Comparison of ENCODE assay signal across 1 cellular context in the genomic region with DNA sequence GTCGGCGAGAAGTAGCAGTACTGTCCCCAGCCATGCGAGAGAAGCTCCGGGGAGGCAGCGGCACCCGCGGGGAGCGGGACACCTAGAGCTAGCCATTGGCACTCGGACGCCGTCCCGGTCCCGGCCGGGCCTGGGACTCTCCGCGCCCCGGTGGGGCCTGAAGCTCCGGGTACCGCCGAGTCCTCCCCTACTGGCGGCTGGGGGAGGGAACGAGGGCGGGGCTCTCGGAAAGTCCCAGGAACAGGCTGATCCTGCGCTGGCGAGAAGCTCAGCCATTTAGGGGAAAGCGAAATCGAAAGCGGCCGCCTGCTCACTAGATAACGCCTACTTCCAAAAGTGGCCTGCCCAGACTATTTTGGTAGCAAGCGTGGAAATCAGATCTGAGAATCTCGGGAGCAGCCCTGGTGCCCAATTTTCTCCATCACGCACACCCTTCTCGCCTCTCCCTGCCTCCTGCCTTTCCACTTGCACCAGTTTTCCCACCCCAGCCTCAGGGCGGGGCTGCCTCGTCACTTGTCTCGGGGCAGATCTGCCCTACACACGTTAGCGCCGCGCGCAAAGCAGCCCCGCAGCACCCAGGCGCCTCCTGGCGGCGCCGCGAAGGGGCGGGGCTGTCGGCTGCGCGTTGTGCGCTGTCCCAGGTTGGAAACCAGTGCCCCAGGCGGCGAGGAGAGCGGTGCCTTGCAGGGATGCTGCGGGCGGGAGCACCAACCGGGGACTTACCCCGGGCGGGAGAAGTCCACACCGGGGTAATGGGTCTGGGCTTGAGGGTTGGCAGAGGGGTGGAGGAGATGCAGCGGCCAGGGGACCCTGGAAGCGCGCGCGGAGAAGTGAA.
TF ChIP-seq lines count a peak whose summit lies in the region.

A gene (plus strand): TSS at position 652 of the 835 bp plus-strand sequence. CDS start 38 bp downstream, at position 690.
A gene with protein sequence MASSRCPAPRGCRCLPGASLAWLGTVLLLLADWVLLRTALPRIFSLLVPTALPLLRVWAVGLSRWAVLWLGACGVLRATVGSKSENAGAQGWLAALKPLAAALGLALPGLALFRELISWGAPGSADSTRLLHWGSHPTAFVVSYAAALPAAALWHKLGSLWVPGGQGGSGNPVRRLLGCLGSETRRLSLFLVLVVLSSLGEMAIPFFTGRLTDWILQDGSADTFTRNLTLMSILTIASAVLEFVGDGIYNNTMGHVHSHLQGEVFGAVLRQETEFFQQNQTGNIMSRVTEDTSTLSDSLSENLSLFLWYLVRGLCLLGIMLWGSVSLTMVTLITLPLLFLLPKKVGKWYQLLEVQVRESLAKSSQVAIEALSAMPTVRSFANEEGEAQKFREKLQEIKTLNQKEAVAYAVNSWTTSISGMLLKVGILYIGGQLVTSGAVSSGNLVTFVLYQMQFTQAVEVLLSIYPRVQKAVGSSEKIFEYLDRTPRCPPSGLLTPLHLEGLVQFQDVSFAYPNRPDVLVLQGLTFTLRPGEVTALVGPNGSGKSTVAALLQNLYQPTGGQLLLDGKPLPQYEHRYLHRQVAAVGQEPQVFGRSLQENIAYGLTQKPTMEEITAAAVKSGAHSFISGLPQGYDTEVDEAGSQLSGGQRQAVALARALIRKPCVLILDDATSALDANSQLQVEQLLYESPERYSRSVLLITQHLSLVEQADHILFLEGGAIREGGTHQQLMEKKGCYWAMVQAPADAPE (minus strand): TSS at position 164 of the 835 bp plus-strand sequence. CDS start 68 bp downstream, at position 96.

TF ChIP-seq in SK-N-SH, 30 proteins besides CTCF, POLR2A, EP300 and RAD21:
- TF ChIP-seq RCOR1 (IDR thresholded peaks at IDR 0.05; ENCODE audit: low read length) (no peak), FOXM1 (IDR thresholded peaks at IDR 0.05; ENCODE audit: low read depth) (no peak), MEF2A (IDR thresholded peaks at IDR 0.05; ENCODE audit: borderline replicate concordance, low read depth) (no peak), MXI1 (IDR thresholded peaks at IDR 0.05; ENCODE audit: low read depth, low read length) (peak; percentile 48; the same call in 1 of the 2 replicates), POLR2AphosphoS5 (IDR thresholded peaks at IDR 0.05; ENCODE audit: low read depth, low read length) (peak; percentile 9), TAF1 (IDR thresholded peaks at IDR 0.05; ENCODE audit: borderline replicate concordance, low read depth, low read length) (peak; percentile 44), CHD2 (IDR thresholded peaks at IDR 0.05; ENCODE audit: low read length, partially characterized antibody) (no peak), RXRA (IDR thresholded peaks at IDR 0.05; ENCODE audit: borderline replicate concordance, low read depth) (no peak), ELF1 (IDR thresholded peaks at IDR 0.05) (no peak), SIN3A (IDR thresholded peaks at IDR 0.05; ENCODE audit: borderline replicate concordance, low read depth, low read length) (peak; percentile 62; the same call in 1 of the 2 replicates), RFX5 (IDR thresholded peaks at IDR 0.05; ENCODE audit: low read length) (peak; percentile 99), GABPA (IDR thresholded peaks at IDR 0.05; ENCODE audit: low read depth) (no peak), NFIC (IDR thresholded peaks at IDR 0.05; ENCODE audit: borderline replicate concordance) (no peak), SMC3 (IDR thresholded peaks at IDR 0.05; ENCODE audit: low read depth, low read length) (peak; percentile 60), TCF12 (IDR thresholded peaks at IDR 0.05) (no peak), TEAD4 (IDR thresholded peaks at IDR 0.05; ENCODE audit: borderline replicate concordance, insufficient read depth) (no peak), YY1 (IDR thresholded peaks at IDR 0.05; ENCODE audit: low read depth) (peak; percentile 55; the same call in 1 of the 2 replicates), FOSL2 (IDR thresholded peaks at IDR 0.05; ENCODE audit: borderline replicate concordance, low read depth) (no peak), EZH2phosphoT487 (IDR thresholded peaks at IDR 0.05; ENCODE audit: borderline replicate concordance, low read depth) (no peak), JUND (IDR thresholded peaks at IDR 0.05) (no peak), NRF1 (IDR thresholded peaks at IDR 0.05; ENCODE audit: low read depth, low read length) (peak; percentile 17; the same call in 1 of the 2 replicates), GATA2 (CRISPR knock-in tag; IDR thresholded peaks at IDR 0.05) (no peak), FOXJ3 (CRISPR knock-in tag; IDR thresholded peaks at IDR 0.05) (no peak)
- TF ChIP-seq, protein P1, sequence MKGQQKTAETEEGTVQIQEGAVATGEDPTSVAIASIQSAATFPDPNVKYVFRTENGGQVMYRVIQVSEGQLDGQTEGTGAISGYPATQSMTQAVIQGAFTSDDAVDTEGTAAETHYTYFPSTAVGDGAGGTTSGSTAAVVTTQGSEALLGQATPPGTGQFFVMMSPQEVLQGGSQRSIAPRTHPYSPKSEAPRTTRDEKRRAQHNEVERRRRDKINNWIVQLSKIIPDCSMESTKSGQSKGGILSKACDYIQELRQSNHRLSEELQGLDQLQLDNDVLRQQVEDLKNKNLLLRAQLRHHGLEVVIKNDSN (IDR thresholded peaks at IDR 0.05; ENCODE audit: borderline replicate concordance, low read depth) = no peak
- TF ChIP-seq, protein P2, sequence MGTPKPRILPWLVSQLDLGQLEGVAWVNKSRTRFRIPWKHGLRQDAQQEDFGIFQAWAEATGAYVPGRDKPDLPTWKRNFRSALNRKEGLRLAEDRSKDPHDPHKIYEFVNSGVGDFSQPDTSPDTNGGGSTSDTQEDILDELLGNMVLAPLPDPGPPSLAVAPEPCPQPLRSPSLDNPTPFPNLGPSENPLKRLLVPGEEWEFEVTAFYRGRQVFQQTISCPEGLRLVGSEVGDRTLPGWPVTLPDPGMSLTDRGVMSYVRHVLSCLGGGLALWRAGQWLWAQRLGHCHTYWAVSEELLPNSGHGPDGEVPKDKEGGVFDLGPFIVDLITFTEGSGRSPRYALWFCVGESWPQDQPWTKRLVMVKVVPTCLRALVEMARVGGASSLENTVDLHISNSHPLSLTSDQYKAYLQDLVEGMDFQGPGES (IDR thresholded peaks at IDR 0.05; ENCODE audit: low read depth, low read length) = no peak
- TF ChIP-seq, protein P3, sequence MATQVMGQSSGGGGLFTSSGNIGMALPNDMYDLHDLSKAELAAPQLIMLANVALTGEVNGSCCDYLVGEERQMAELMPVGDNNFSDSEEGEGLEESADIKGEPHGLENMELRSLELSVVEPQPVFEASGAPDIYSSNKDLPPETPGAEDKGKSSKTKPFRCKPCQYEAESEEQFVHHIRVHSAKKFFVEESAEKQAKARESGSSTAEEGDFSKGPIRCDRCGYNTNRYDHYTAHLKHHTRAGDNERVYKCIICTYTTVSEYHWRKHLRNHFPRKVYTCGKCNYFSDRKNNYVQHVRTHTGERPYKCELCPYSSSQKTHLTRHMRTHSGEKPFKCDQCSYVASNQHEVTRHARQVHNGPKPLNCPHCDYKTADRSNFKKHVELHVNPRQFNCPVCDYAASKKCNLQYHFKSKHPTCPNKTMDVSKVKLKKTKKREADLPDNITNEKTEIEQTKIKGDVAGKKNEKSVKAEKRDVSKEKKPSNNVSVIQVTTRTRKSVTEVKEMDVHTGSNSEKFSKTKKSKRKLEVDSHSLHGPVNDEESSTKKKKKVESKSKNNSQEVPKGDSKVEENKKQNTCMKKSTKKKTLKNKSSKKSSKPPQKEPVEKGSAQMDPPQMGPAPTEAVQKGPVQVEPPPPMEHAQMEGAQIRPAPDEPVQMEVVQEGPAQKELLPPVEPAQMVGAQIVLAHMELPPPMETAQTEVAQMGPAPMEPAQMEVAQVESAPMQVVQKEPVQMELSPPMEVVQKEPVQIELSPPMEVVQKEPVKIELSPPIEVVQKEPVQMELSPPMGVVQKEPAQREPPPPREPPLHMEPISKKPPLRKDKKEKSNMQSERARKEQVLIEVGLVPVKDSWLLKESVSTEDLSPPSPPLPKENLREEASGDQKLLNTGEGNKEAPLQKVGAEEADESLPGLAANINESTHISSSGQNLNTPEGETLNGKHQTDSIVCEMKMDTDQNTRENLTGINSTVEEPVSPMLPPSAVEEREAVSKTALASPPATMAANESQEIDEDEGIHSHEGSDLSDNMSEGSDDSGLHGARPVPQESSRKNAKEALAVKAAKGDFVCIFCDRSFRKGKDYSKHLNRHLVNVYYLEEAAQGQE (IDR thresholded peaks at IDR 0.05; ENCODE audit: low read depth, low read length) = peak; percentile 90
- TF ChIP-seq, protein P4, sequence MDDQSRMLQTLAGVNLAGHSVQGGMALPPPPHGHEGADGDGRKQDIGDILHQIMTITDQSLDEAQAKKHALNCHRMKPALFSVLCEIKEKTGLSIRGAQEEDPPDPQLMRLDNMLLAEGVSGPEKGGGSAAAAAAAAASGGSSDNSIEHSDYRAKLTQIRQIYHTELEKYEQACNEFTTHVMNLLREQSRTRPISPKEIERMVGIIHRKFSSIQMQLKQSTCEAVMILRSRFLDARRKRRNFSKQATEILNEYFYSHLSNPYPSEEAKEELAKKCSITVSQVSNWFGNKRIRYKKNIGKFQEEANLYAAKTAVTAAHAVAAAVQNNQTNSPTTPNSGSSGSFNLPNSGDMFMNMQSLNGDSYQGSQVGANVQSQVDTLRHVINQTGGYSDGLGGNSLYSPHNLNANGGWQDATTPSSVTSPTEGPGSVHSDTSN (IDR thresholded peaks at IDR 0.05) = no peak
- TF ChIP-seq, protein P5, sequence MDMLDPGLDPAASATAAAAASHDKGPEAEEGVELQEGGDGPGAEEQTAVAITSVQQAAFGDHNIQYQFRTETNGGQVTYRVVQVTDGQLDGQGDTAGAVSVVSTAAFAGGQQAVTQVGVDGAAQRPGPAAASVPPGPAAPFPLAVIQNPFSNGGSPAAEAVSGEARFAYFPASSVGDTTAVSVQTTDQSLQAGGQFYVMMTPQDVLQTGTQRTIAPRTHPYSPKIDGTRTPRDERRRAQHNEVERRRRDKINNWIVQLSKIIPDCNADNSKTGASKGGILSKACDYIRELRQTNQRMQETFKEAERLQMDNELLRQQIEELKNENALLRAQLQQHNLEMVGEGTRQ (IDR thresholded peaks at IDR 0.05; ENCODE audit: borderline replicate concordance, low read depth, low read length) = no peak
- TF ChIP-seq, protein P6, sequence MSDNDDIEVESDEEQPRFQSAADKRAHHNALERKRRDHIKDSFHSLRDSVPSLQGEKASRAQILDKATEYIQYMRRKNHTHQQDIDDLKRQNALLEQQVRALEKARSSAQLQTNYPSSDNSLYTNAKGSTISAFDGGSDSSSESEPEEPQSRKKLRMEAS (IDR thresholded peaks at IDR 0.05; ENCODE audit: low read depth) = peak; percentile 40
- TF ChIP-seq, protein P7, sequence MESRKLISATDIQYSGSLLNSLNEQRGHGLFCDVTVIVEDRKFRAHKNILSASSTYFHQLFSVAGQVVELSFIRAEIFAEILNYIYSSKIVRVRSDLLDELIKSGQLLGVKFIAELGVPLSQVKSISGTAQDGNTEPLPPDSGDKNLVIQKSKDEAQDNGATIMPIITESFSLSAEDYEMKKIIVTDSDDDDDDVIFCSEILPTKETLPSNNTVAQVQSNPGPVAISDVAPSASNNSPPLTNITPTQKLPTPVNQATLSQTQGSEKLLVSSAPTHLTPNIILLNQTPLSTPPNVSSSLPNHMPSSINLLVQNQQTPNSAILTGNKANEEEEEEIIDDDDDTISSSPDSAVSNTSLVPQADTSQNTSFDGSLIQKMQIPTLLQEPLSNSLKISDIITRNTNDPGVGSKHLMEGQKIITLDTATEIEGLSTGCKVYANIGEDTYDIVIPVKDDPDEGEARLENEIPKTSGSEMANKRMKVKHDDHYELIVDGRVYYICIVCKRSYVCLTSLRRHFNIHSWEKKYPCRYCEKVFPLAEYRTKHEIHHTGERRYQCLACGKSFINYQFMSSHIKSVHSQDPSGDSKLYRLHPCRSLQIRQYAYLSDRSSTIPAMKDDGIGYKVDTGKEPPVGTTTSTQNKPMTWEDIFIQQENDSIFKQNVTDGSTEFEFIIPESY (IDR thresholded peaks at IDR 0.05; ENCODE audit: borderline replicate concordance, low read depth) = no peak
